ENCODE assay signal across 31 cellular contexts in genomic region chr1:2520206-2520605, GRCh38. TPM values are rescaled to one million over a fixed set of nuclear protein-coding genes. Genes with fewer than 3 reads are reported as not detected.
"Had no signal": no experiment of that assay in that cellular context is flagged by ENCODE, and none has a peak within 500 bp of the region (broad histone marks: within the 10 kb centered on the region; RNA-seq: fewer than 3 reads in every experiment).

No MANE protein-coding gene starts in this region.

- H3K4me1 ChIP-seq: parathyroid adenoma had no signal

- H3K4me3 Mint-ChIP-seq: naive thymus-derived CD4-positive, alpha-beta T cell; natural killer cell; nephron progenitor cell; neural crest cell; stimulated activated effector memory CD8-positive, alpha-beta T cell treated with anti-CD3 and anti-CD28 coated beads, Interleukin-12 subunit alpha, Interleukin-12 subunit beta, amount 100 ng/mL, for 72 hours; stimulated activated naive B cell treated with anti-CD40 and anti-IgM and Interleukin-4, amounts not matched to agents 10 μg/mL and 1 μg/mL and 100 μg/mL, for 72 hours; stimulated activated naive CD8-positive, alpha-beta T cell treated with anti-CD3 and anti-CD28 coated beads, Interleukin-15, Interleukin-2, amounts not matched to agents 100 ng/mL and 50 ng/mL, for 24 hours; type B pancreatic cell had no signal

- H3K9ac ChIP-seq: parathyroid adenoma had no signal

- H3K4me3 ChIP-seq: ovary, psoas muscle, right lobe of liver, sigmoid colon, stomach, testis, tibial artery, transverse colon, upper lobe of right lung, uterus had no signal

- H3K9me3 Mint-ChIP-seq: naive thymus-derived CD4-positive, alpha-beta T cell; natural killer cell; nephron progenitor cell; neural crest cell; stimulated activated effector memory CD8-positive, alpha-beta T cell treated with anti-CD3 and anti-CD28 coated beads, Interleukin-12 subunit alpha, Interleukin-12 subunit beta, amount 100 ng/mL, for 72 hours; stimulated activated naive B cell treated with anti-CD40 and anti-IgM and Interleukin-4, amounts not matched to agents 10 μg/mL and 1 μg/mL and 100 μg/mL, for 72 hours; stimulated activated naive CD8-positive, alpha-beta T cell treated with anti-CD3 and anti-CD28 coated beads, Interleukin-15, Interleukin-2, amounts not matched to agents 100 ng/mL and 50 ng/mL, for 24 hours; type B pancreatic cell had no signal

- H3K36me3 Mint-ChIP-seq: natural killer cell, type B pancreatic cell had no signal

- H3K27ac Mint-ChIP-seq: naive thymus-derived CD4-positive, alpha-beta T cell; natural killer cell; nephron progenitor cell; progenitor cell of endocrine pancreas; stimulated activated effector memory CD8-positive, alpha-beta T cell treated with anti-CD3 and anti-CD28 coated beads, Interleukin-12 subunit alpha, Interleukin-12 subunit beta, amount 100 ng/mL, for 72 hours; stimulated activated naive B cell treated with anti-CD40 and anti-IgM and Interleukin-4, amounts not matched to agents 10 μg/mL and 1 μg/mL and 100 μg/mL, for 72 hours; stimulated activated naive CD8-positive, alpha-beta T cell treated with anti-CD3 and anti-CD28 coated beads, Interleukin-15, Interleukin-2, amounts not matched to agents 100 ng/mL and 50 ng/mL, for 24 hours; type B pancreatic cell had no signal

- H3K27me3 ChIP-seq: ovary, right lobe of liver, sigmoid colon, stomach, testis, tibial artery, transverse colon, upper lobe of right lung, uterus had no signal

- H3K36me3 ChIP-seq: ovary, uterus had no signal

- H3K27ac ChIP-seq: ovary, parathyroid adenoma, psoas muscle, right lobe of liver, sigmoid colon, stomach, testis, tibial artery, transverse colon, upper lobe of right lung, uterus had no signal

- H3K27me3 Mint-ChIP-seq: naive thymus-derived CD4-positive, alpha-beta T cell; progenitor cell of endocrine pancreas; stimulated activated naive B cell treated with anti-CD40 and anti-IgM and Interleukin-4, amounts not matched to agents 10 μg/mL and 1 μg/mL and 100 μg/mL, for 72 hours; stimulated activated naive CD8-positive, alpha-beta T cell treated with anti-CD3 and anti-CD28 coated beads, Interleukin-15, Interleukin-2, amounts not matched to agents 100 ng/mL and 50 ng/mL, for 24 hours; type B pancreatic cell had no signal

- H2AFZ ChIP-seq: parathyroid adenoma had no signal

- DNase-seq: naive thymus-derived CD4-positive, alpha-beta T cell; natural killer cell; nephron progenitor cell; occipital lobe; ovary; posterior cingulate gyrus; psoas muscle; right cardiac atrium; right lobe of liver; sigmoid colon; small intestine; stimulated activated CD4-positive, alpha-beta T cell treated with anti-CD3 and anti-CD28 coated beads, Interleukin-15, amount 100 ng/mL, for 24 hours; stimulated activated CD4-positive, alpha-beta T cell treated with anti-CD3 and anti-CD28 coated beads, Interleukin-2, amount 100 ng/mL, for 24 hours; stimulated activated CD4-positive, alpha-beta T cell treated with anti-CD3 and anti-CD28 coated beads, Interleukin-2, amount 100 ng/mL, for 48 hours; stimulated activated CD4-positive, alpha-beta T cell treated with anti-CD3 and anti-CD28 coated beads, Interleukin-4, amount 100 ng/mL, for 24 hours; stimulated activated naive B cell treated with anti-CD40 and anti-IgM and Interleukin-4, amounts not matched to agents 10 μg/mL and 1 μg/mL and 100 μg/mL, for 72 hours; stimulated activated naive CD4-positive, alpha-beta T cell treated with Interleukin-2 at 50 U/mL for 16 hours; stomach; testis; tibial artery; transverse colon; upper lobe of right lung; uterus had no signal

- H3K9me3 ChIP-seq: ovary, psoas muscle, right lobe of liver, sigmoid colon, stomach, testis, tibial artery, transverse colon, upper lobe of right lung, uterus had no signal

- ATAC-seq: naive thymus-derived CD4-positive, alpha-beta T cell; natural killer cell; psoas muscle; right cardiac atrium; right lobe of liver; stimulated activated effector memory CD8-positive, alpha-beta T cell treated with anti-CD3 and anti-CD28 coated beads, Interleukin-12 subunit alpha, Interleukin-12 subunit beta, amount 100 ng/mL, for 72 hours; stimulated activated naive B cell treated with anti-CD40 and anti-IgM and Interleukin-4, amounts not matched to agents 10 μg/mL and 1 μg/mL and 100 μg/mL, for 72 hours; upper lobe of right lung had no signal

RNA-seq across cellular contexts. Expression of gene HES5, which starts 9.9 kb away (rescaled TPM):
- total RNA-seq: naive thymus-derived CD4-positive, alpha-beta T cell; natural killer cell; osteoblast; renal cortical epithelial cell had no signal
- polyA plus RNA-seq: naive thymus-derived CD4-positive, alpha-beta T cell had no signal

RNA-seq across cellular contexts. Expression of gene PLCH2, which starts 44.1 kb away (rescaled TPM):
- total RNA-seq: progenitor cell of endocrine pancreas had no signal
